23 cellular contexts compared by ENCODE assay signal in the genomic region with DNA sequence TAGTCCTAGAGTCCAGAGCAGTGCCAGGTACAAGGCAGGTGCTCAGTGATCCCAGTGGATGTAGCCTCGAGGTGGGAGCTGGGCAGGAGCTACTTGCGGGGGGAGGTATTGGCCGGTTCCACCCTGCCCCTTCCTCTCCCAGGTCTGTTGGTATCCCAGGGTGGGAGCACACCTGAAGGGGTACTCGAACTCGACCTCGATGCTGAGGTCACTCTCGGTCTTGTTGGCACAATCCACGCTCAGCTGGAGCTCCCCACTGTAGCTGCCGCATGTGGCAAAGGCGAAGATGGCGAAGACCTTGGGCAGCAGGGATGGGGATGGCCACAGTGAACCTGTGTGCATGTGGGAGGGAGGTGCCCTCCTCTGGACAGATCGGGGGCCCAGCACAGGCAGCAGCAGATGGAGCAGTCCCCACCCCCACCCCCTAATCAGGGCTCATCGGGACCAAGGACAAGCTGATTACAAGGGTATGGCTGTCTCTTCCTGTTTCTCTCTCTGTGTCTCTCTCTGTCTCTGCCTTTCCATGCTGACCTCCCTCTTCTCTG. TPM values are rescaled to one million over a fixed set of nuclear protein-coding genes. Genes with fewer than 3 reads are reported as not detected.
DNase-seq lines count a peak whose midpoint lies in the region; ATAC-seq, FAIRE-seq and TF ChIP-seq lines count a peak whose summit lies in the region.
"Had no signal": no experiment of that assay in that cellular context is flagged by ENCODE, and none has a peak within 500 bp of the region (broad histone marks: within the 10 kb centered on the region; RNA-seq: fewer than 3 reads in every experiment).

No MANE protein-coding gene starts in this region.

- in situ Hi-C loops in K562 (cut with MboI), result no loop called here

- no peak for TF ChIP-seq EP300 in K562 (IDR thresholded peaks at IDR 0.05; ENCODE audit: low read length)
- no peak for TF ChIP-seq EP300 in neural cell (conservative IDR thresholded peaks at IDR 0.05; ENCODE audit: poor library complexity, severe bottlenecking)

- no peak for ATAC-seq in natural killer cell treated with Interleukin-12 subunit alpha and Interleukin-12 subunit beta and Interleukin-15 and Interleukin-18, amount 100 ng/mL, for 72 hours
- ATAC-seq in natural killer cell (no peak), K562 (no peak), HG03342 (IDR thresholded peaks at IDR 0.05; ENCODE audit: unreplicated experiment) (no peak)
- ATAC-seq: A549 had no signal

- H3K27ac Mint-ChIP-seq in natural killer cell treated with Interleukin-12 subunit alpha and Interleukin-12 subunit beta and Interleukin-15 and Interleukin-18, amount 100 ng/mL, for 72 hours, result no peak overlapping the region
- H3K27ac Mint-ChIP-seq in natural killer cell (no peak overlapping the region), Calu3 (ENCODE audit: unreplicated experiment) (no peak overlapping the region)
- H3K27ac Mint-ChIP-seq: B cell, H9, HFFc6 had no signal

- peak overlapping the region; percentile 51; the same call in 1 of the 2 replicates for H2AFZ ChIP-seq in K562 (ENCODE audit: low read depth, low read length)
- no peak overlapping the region for H2AFZ ChIP-seq in neural cell (ENCODE audit: low read depth, low read length)

- no peaks in the 10 kb centered on the region for H3K9me2 ChIP-seq in neural cell (ENCODE audit: insufficient read depth, low read length)

- H3K36me3 ChIP-seq in K562 (ENCODE audit: control insufficient read depth, insufficient read depth, low read length), result no peaks in the 10 kb centered on the region
- H3K36me3 ChIP-seq in neural cell (ENCODE audit: insufficient read depth, low read length), result no peaks in the 10 kb centered on the region

- no peaks in the 10 kb centered on the region for H3K36me3 Mint-ChIP-seq in natural killer cell treated with Interleukin-12 subunit alpha and Interleukin-12 subunit beta and Interleukin-15 and Interleukin-18, amount 100 ng/mL, for 72 hours
- H3K36me3 Mint-ChIP-seq in natural killer cell, result no peaks in the 10 kb centered on the region
- H3K36me3 Mint-ChIP-seq in Calu3 (ENCODE audit: insufficient read depth, unreplicated experiment), result peaks cover 5% of the 10 kb centered on the region

- H3K9ac ChIP-seq in K562 (ENCODE audit: insufficient read depth in 1 of 2, low read depth in 2 of 2, low read length in 2 of 2), result peak overlapping the region in 1 of 2 experiments; percentile 49; a peak in 3 of 4 replicates
- peak overlapping the region; percentile 93 for H3K9ac ChIP-seq in neural cell (ENCODE audit: low read length)
- H3K9ac ChIP-seq: KMS-11 had no signal

- 52% methylated on average over 9 of the region's 13 CpGs for WGBS in K562 (ENCODE audit: insufficient coverage, low coverage, missing lambda C conversion rate)

- no TSS peak for BruUV-seq in K562 (replicated peaks; lab: Mats Ljungman, UMichigan)
- no TSS peak for BruUV-seq in Calu3 (replicated peaks; lab: Mats Ljungman, UMichigan)

- TF ChIP-seq RAD21 in K562 (CRISPR knock-in tag; conservative IDR thresholded peaks at IDR 0.05 in 1 of 2, IDR thresholded peaks at IDR 0.05 in 1 of 2), result no peak
- TF ChIP-seq RAD21 in neural cell (conservative IDR thresholded peaks at IDR 0.05), result no peak

- no peak for TF ChIP-seq POLR2A in K562 (conservative IDR thresholded peaks at IDR 0.05)

- no peaks in the 10 kb centered on the region for H3K9me3 Mint-ChIP-seq in natural killer cell treated with Interleukin-12 subunit alpha and Interleukin-12 subunit beta and Interleukin-15 and Interleukin-18, amount 100 ng/mL, for 72 hours
- no peaks in the 10 kb centered on the region for H3K9me3 Mint-ChIP-seq in natural killer cell
- no peaks in the 10 kb centered on the region for H3K9me3 Mint-ChIP-seq in Calu3 (ENCODE audit: low read depth, unreplicated experiment)
- H3K9me3 Mint-ChIP-seq: HFFc6 had no signal

- peaks cover 7 to 9% of the 10 kb centered on the region in 2 donors for H3K27me3 Mint-ChIP-seq in natural killer cell treated with Interleukin-12 subunit alpha and Interleukin-12 subunit beta and Interleukin-15 and Interleukin-18, amount 100 ng/mL, for 72 hours
- H3K27me3 Mint-ChIP-seq in natural killer cell (ENCODE audit: low read depth in 2 of 2) (no peaks in the 10 kb centered on the region), Calu3 (ENCODE audit: unreplicated experiment) (peaks cover 23% of the 10 kb centered on the region)
- H3K27me3 Mint-ChIP-seq: B cell had no signal

- peaks cover 20 to 23% of the 10 kb centered on the region in 2 donors for H3K4me1 Mint-ChIP-seq in natural killer cell treated with Interleukin-12 subunit alpha and Interleukin-12 subunit beta and Interleukin-15 and Interleukin-18, amount 100 ng/mL, for 72 hours (ENCODE audit: low read depth in 2 of 2)
- peaks cover 0 to 19% of the 10 kb centered on the region in 2 donors for H3K4me1 Mint-ChIP-seq in natural killer cell
- peaks cover 10% of the 10 kb centered on the region for H3K4me1 Mint-ChIP-seq in Calu3 (ENCODE audit: low read depth, unreplicated experiment)

- TF ChIP-seq CTCF in natural killer cell (IDR thresholded peaks at IDR 0.05) (no peak), K562 (IDR thresholded peaks at IDR 0.05 in 2 of 3, conservative IDR thresholded peaks at IDR 0.05 in 1 of 3; ENCODE audit: insufficient read depth in 2 of 3, low read depth in 1 of 3, low read length in 3 of 3) (no peak), neural cell (IDR thresholded peaks at IDR 0.05; ENCODE audit: poor library complexity, severe bottlenecking) (no peak), Calu3 (IDR thresholded peaks at IDR 0.05; ENCODE audit: unreplicated experiment) (no peak)

- intact Hi-C loops in natural killer cell (cut with micrococcal nuclease), result no loop called here
- intact Hi-C loops in K562 (cut with micrococcal nuclease), result no loop called here
- intact Hi-C loops in Calu3 (cut with micrococcal nuclease; ENCODE audit: unreplicated experiment), result loop anchor here (10.0 kb wide), 1 partner anchor 557 kb away; no protein-coding TSS in a partner anchor

- H3F3A ChIP-seq in neural cell (ENCODE audit: insufficient read depth, low read length, poor library complexity, severe bottlenecking), result no peaks in the 10 kb centered on the region

- H3K79me2 ChIP-seq in K562 (ENCODE audit: control insufficient read depth, insufficient read depth, low read length), result no peaks in the 10 kb centered on the region
- peaks cover 9% of the 10 kb centered on the region for H3K79me2 ChIP-seq in neural cell (replicated peaks; ENCODE audit: insufficient read depth, low read length)

- CTCF ChIA-PET in K562 (lab: Yijun Ruan, JAX; ENCODE audit: low intra/inter-chr PET ratio) (no interaction called here), Calu3 (lab: Charles Lee) (no interaction called here)

- H3K9me1 ChIP-seq in K562 (ENCODE audit: control insufficient read depth, insufficient read depth, low read length), result no peaks in the 10 kb centered on the region

- H3K4me2 ChIP-seq in K562 (ENCODE audit: insufficient read depth, low read length) (peak overlapping the region; percentile 49; the same call in 1 of the 2 replicates), neural cell (ENCODE audit: low read length) (peak overlapping the region; percentile 35)
- H3K4me2 ChIP-seq: A549, KMS-11 had no signal

- no peak overlapping the region for H3K4me3 ChIP-seq in K562
- H3K4me3 ChIP-seq in neural cell (ENCODE audit: low read length), result peak overlapping the region; percentile 81
- H3K4me3 ChIP-seq: A549 had no signal

- peak overlapping the region; percentile 31 for H3K4me3 Mint-ChIP-seq in natural killer cell treated with Interleukin-12 subunit alpha and Interleukin-12 subunit beta and Interleukin-15 and Interleukin-18, amount 100 ng/mL, for 72 hours
- H3K4me3 Mint-ChIP-seq in natural killer cell (no peak overlapping the region), Calu3 (ENCODE audit: low read depth, unreplicated experiment) (no peak overlapping the region)
- H3K4me3 Mint-ChIP-seq: HFFc6 had no signal

- H3K27ac ChIP-seq in K562 (ENCODE audit: extremely low read depth, low read depth, low read length) (no peak overlapping the region), neural cell (ENCODE audit: low read length) (no peak overlapping the region)
- H3K27ac ChIP-seq: A549, HL-60, KMS-11, RWPE1 had no signal

- POLR2A ChIA-PET in K562 (lab: Yijun Ruan, JAX), result interaction anchor here (0.6 to 0.8 kb wide), 2 partner anchors 17 to 23 kb away, joined by 3 to 5 read pairs; no protein-coding TSS in a partner anchor

- no peak for DNase-seq in natural killer cell treated with Interleukin-12 subunit alpha and Interleukin-12 subunit beta and Interleukin-15 and Interleukin-18, amount 100 ng/mL, for 72 hours (ENCODE audit: low spot score)
- DNase-seq in natural killer cell (no peak), K562 (ENCODE audit: extremely low read depth in 1 of 4, low spot score in 3 of 4) (no peak), Calu3 (no peak)
- no peak for DNase-seq in activated T-cell treated with anti-CD3 and anti-CD28 coated beads, Interleukin-2, amount 50 U/mL, for 1 hour
- DNase-seq: DMS79; H9; HFFc6; NCI-H1092 treated with DMSO at 0.1 percent for 48 hours; NCI-H1436 treated with DMSO at 0.1 percent for 48 hours; NCI-H2029; NCI-H2227 treated with DMSO at 0.1 percent for 48 hours; NCI-H510A; NK-92 treated with Interleukin-12 subunit alpha and Interleukin-12 subunit beta, amount 100 ng/mL, for 24 hours; SHP77 treated with DMSO at 0.1 percent for 48 hours had no signal

- H4K20me1 ChIP-seq in K562 (replicated peaks; ENCODE audit: control insufficient read depth, insufficient read depth, low read length) (no peaks in the 10 kb centered on the region), neural cell (ENCODE audit: insufficient read depth) (no peaks in the 10 kb centered on the region)

- H3K9me3 ChIP-seq in K562 (replicated peaks; ENCODE audit: control insufficient read depth, insufficient read depth, low read depth, low read length) (no peaks in the 10 kb centered on the region), neural cell (ENCODE audit: low read length) (no peaks in the 10 kb centered on the region)
- H3K9me3 ChIP-seq: A549 had no signal

- peaks cover 30 to 37% of the 10 kb centered on the region in 2 experiments; a peak in 4 of 5 replicates for H3K4me1 ChIP-seq in K562 (replicated peaks in 1 of 2; ENCODE audit: control insufficient read depth in 2 of 2, insufficient read depth in 2 of 2, low read length in 2 of 2)

- no peak for FAIRE-seq in K562 (lab: Jason Lieb, UNC)
- FAIRE-seq: A549 had no signal

- H3K27me3 ChIP-seq in K562 (ENCODE audit: control insufficient read depth in 2 of 2, insufficient read depth in 2 of 2, low read length in 2 of 2) (no peaks in the 10 kb centered on the region), neural cell (ENCODE audit: insufficient read depth, low read depth, low read length) (no peaks in the 10 kb centered on the region)

RNA-seq across cellular contexts. Expression of a gene that starts 2.4 kb away (rescaled TPM):
- total RNA-seq in natural killer cell treated with Interleukin-12 subunit alpha and Interleukin-12 subunit beta and Interleukin-15 and Interleukin-18, amount 100 ng/mL, for 72 hours, result 1 to 10 TPM in 1 of 2 donors, under 1 TPM in 1; 0.84 to 1.7 TPM
- total RNA-seq in natural killer cell, result 1 to 10 TPM in 1 of 3 donors, under 1 TPM in 2; 0.36 to 1.0 (median 0.80) TPM
- 4.8 and 8.4 TPM in 2 replicates for total RNA-seq in K562 (2011; cell fraction: chromatin; rRNA removed; ENCODE audit: low replicate concordance)
- 6.8 and 7.3 TPM in 2 replicates for total RNA-seq in K562 (2011; cell fraction: nucleolus; rRNA removed)
- total RNA-seq in K562 (2011; cell fraction: nucleoplasm; rRNA removed), result 6.0 and 10.6 TPM in 2 replicates
- total RNA-seq in K562 (2014; rRNA removed), result 3.4 and 3.9 TPM in 2 replicates
- 2.2 and 2.6 TPM in 2 replicates for total RNA-seq in K562 (2014; rRNA removed; fragmentation: Illumina TruSeq; extraction: Trizol)
- 1.5 and 1.6 TPM in 2 replicates for total RNA-seq in K562 (2015; rRNA removed; fragmentation: Illumina TruSeq; extraction: Trizol)
- 2.1 and 3.0 TPM in 2 replicates for total RNA-seq in K562 (2021)
- polyA plus RNA-seq in K562 (2011; rRNA removed), result 3.9 and 5.1 TPM in 2 replicates
- 5.7 and 10.1 TPM in 2 replicates for polyA plus RNA-seq in K562 (2011; cell fraction: cytosol; rRNA removed)
- 3.8 and 7.1 TPM in 2 replicates for polyA plus RNA-seq in K562 (2011; cell fraction: nucleus; rRNA removed)
- 1.8 and 4.5 TPM in 2 replicates for polyA plus RNA-seq in K562 (2012)
- 2.4 and 2.9 TPM in 2 replicates for polyA plus RNA-seq in K562 (2014; fragmentation: Illumina TruSeq; extraction: Trizol)
- under 1 TPM; 0.48 to 0.52 TPM for polyA plus RNA-seq in K562 (2014; fragmentation: Nextera tagmentation; extraction: Ambion mirVana)
- 3.6 and 4.3 TPM in 2 replicates for polyA plus RNA-seq in K562 (2014; rRNA removed)
- 1.6 and 3.3 TPM in 2 replicates for polyA minus RNA-seq in K562 (2011; rRNA and poly(A)+ RNA removed)
- polyA minus RNA-seq in K562 (2011; cell fraction: cytosol; rRNA and poly(A)+ RNA removed), result 1.3 and 4.0 TPM in 2 replicates
- 3.8 and 4.0 TPM in 2 replicates for polyA minus RNA-seq in K562 (2011; cell fraction: nucleus; rRNA and poly(A)+ RNA removed)
- polyA plus RNA-seq in neural cell, result 240 and 281 TPM in 2 replicates
- polyA minus RNA-seq in neural cell, result 149 and 163 TPM in 2 replicates
- total RNA-seq in Calu3 (2022), result 1.9 and 2.7 TPM in 2 replicates

RNA-seq across cellular contexts. Expression of a gene that starts 11.4 kb away (rescaled TPM):
- 10 to 100 TPM; 13.1 to 16.0 TPM for total RNA-seq in natural killer cell treated with Interleukin-12 subunit alpha and Interleukin-12 subunit beta and Interleukin-15 and Interleukin-18, amount 100 ng/mL, for 72 hours
- total RNA-seq in natural killer cell, result 1 to 10 TPM; 6.2 to 7.9 (median 6.3) TPM
- 44.7 and 103 TPM in 2 replicates for total RNA-seq in K562 (2011; cell fraction: chromatin; rRNA removed; ENCODE audit: low replicate concordance)
- total RNA-seq in K562 (2011; cell fraction: nucleolus; rRNA removed), result 65.1 and 65.2 TPM in 2 replicates
- 41.5 and 44.2 TPM in 2 replicates for total RNA-seq in K562 (2011; cell fraction: nucleoplasm; rRNA removed)
- total RNA-seq in K562 (2014; rRNA removed), result 24.7 and 26.8 TPM in 2 replicates
- 6.8 and 8.7 TPM in 2 replicates for total RNA-seq in K562 (2014; rRNA removed; fragmentation: Illumina TruSeq; extraction: Trizol)
- total RNA-seq in K562 (2015; rRNA removed; fragmentation: Illumina TruSeq; extraction: Trizol), result 10.2 and 11.2 TPM in 2 replicates
- 43.8 and 44.3 TPM in 2 replicates for total RNA-seq in K562 (2021)
- polyA plus RNA-seq in K562 (2011; rRNA removed), result 14.0 and 22.0 TPM in 2 replicates
- polyA plus RNA-seq in K562 (2011; cell fraction: cytosol; rRNA removed), result 13.3 and 26.4 TPM in 2 replicates
- polyA plus RNA-seq in K562 (2011; cell fraction: nucleus; rRNA removed), result 49.4 and 83.5 TPM in 2 replicates
- polyA plus RNA-seq in K562 (2012), result 28.6 and 29.5 TPM in 2 replicates
- polyA plus RNA-seq in K562 (2014; fragmentation: Illumina TruSeq; extraction: Trizol), result 19.1 and 19.4 TPM in 2 replicates
- 1 to 10 TPM; 1.1 to 1.4 TPM for polyA plus RNA-seq in K562 (2014; fragmentation: Nextera tagmentation; extraction: Ambion mirVana)
- 23.7 and 32.8 TPM in 2 replicates for polyA plus RNA-seq in K562 (2014; rRNA removed)
- polyA minus RNA-seq in K562 (2011; rRNA and poly(A)+ RNA removed), result 10.3 and 12.1 TPM in 2 replicates
- polyA minus RNA-seq in K562 (2011; cell fraction: cytosol; rRNA and poly(A)+ RNA removed), result 30.0 and 34.3 TPM in 2 replicates
- 18.0 and 18.3 TPM in 2 replicates for polyA minus RNA-seq in K562 (2011; cell fraction: nucleus; rRNA and poly(A)+ RNA removed)
- polyA plus RNA-seq in neural cell, result 0.45 TPM in 1 of 2 replicates, not detected in the other
- polyA minus RNA-seq in neural cell, result not detected in 2 replicates
- total RNA-seq in Calu3 (2022), result 22.3 and 24.3 TPM in 2 replicates

RNA-seq across cellular contexts. Expression of a gene that starts 25.9 kb away (rescaled TPM):
- total RNA-seq in natural killer cell treated with Interleukin-12 subunit alpha and Interleukin-12 subunit beta and Interleukin-15 and Interleukin-18, amount 100 ng/mL, for 72 hours, result 10 to 100 TPM; 50.6 to 54.0 TPM
- total RNA-seq in natural killer cell (10 to 100 TPM; 29.3 to 69.7 (median 34.8) TPM), K562 (2014; rRNA removed) (34.7 and 55.2 TPM in 2 replicates), K562 (2014; rRNA removed; fragmentation: Illumina TruSeq; extraction: Trizol) (65.1 and 67.8 TPM in 2 replicates), K562 (2015; rRNA removed; fragmentation: Illumina TruSeq; extraction: Trizol) (70.4 and 73.0 TPM in 2 replicates), K562 (2021) (106 and 112 TPM in 2 replicates), Calu3 (2022) (222 and 273 TPM in 2 replicates)
- 74.1 and 122 TPM in 2 replicates for total RNA-seq in K562 (2011; cell fraction: chromatin; rRNA removed; ENCODE audit: low replicate concordance)
- total RNA-seq in K562 (2011; cell fraction: nucleolus; rRNA removed), result 138 and 180 TPM in 2 replicates
- total RNA-seq in K562 (2011; cell fraction: nucleoplasm; rRNA removed), result 178 and 233 TPM in 2 replicates
- polyA plus RNA-seq in K562 (2011; rRNA removed) (169 and 175 TPM in 2 replicates), K562 (2014; fragmentation: Illumina TruSeq; extraction: Trizol) (199 and 236 TPM in 2 replicates), K562 (2014; fragmentation: Nextera tagmentation; extraction: Ambion mirVana) (100 to 1,000 TPM; 117 to 208 TPM), K562 (2014; rRNA removed) (63.0 and 96.3 TPM in 2 replicates), neural cell (not detected in 2 replicates)
- 367 and 379 TPM in 2 replicates for polyA plus RNA-seq in K562 (2011; cell fraction: cytosol; rRNA removed)
- polyA plus RNA-seq in K562 (2011; cell fraction: nucleus; rRNA removed), result 76.0 and 82.2 TPM in 2 replicates
- 170 and 356 TPM in 2 replicates for polyA plus RNA-seq in K562 (2012)
- 88.3 and 104 TPM in 2 replicates for polyA minus RNA-seq in K562 (2011; rRNA and poly(A)+ RNA removed)
- 55.9 and 80.5 TPM in 2 replicates for polyA minus RNA-seq in K562 (2011; cell fraction: cytosol; rRNA and poly(A)+ RNA removed)
- polyA minus RNA-seq in K562 (2011; cell fraction: nucleus; rRNA and poly(A)+ RNA removed), result 8.6 and 18.3 TPM in 2 replicates
- not detected in 2 replicates for polyA minus RNA-seq in neural cell

RNA-seq across cellular contexts. Expression of a gene that starts 35.1 kb away (rescaled TPM):
- 1 to 10 TPM; 1.2 to 1.3 TPM for total RNA-seq in natural killer cell treated with Interleukin-12 subunit alpha and Interleukin-12 subunit beta and Interleukin-15 and Interleukin-18, amount 100 ng/mL, for 72 hours
- total RNA-seq in natural killer cell (1 to 10 TPM in 2 of 3 donors, under 1 TPM in 1; 1.00 to 1.7 (median 1.2) TPM), K562 (2014; rRNA removed) (2.5 and 3.5 TPM in 2 replicates), K562 (2014; rRNA removed; fragmentation: Illumina TruSeq; extraction: Trizol) (0.32 and 0.33 TPM in 2 replicates), K562 (2015; rRNA removed; fragmentation: Illumina TruSeq; extraction: Trizol) (0.47 and 0.79 TPM in 2 replicates), K562 (2021) (2.2 and 2.4 TPM in 2 replicates), Calu3 (2022) (13.9 and 16.6 TPM in 2 replicates)
- total RNA-seq in K562 (2011; cell fraction: chromatin; rRNA removed; ENCODE audit: low replicate concordance), result 3.0 TPM in 2 replicates
- 1.8 and 2.7 TPM in 2 replicates for total RNA-seq in K562 (2011; cell fraction: nucleolus; rRNA removed)
- 2.5 and 4.6 TPM in 2 replicates for total RNA-seq in K562 (2011; cell fraction: nucleoplasm; rRNA removed)
- polyA plus RNA-seq in K562 (2011; rRNA removed) (0.78 and 1.6 TPM in 2 replicates), K562 (2014; fragmentation: Illumina TruSeq; extraction: Trizol) (0.28 and 1.2 TPM in 2 replicates), K562 (2014; fragmentation: Nextera tagmentation; extraction: Ambion mirVana) (under 1 TPM; 0.08 to 0.22 TPM), K562 (2014; rRNA removed) (1.4 and 1.9 TPM in 2 replicates), neural cell (4.2 and 12.2 TPM in 2 replicates)
- polyA plus RNA-seq in K562 (2011; cell fraction: cytosol; rRNA removed), result 2.6 and 4.7 TPM in 2 replicates
- polyA plus RNA-seq in K562 (2011; cell fraction: nucleus; rRNA removed), result 2.2 and 4.1 TPM in 2 replicates
- 1.1 and 1.7 TPM in 2 replicates for polyA plus RNA-seq in K562 (2012)
- 0.91 and 1.2 TPM in 2 replicates for polyA minus RNA-seq in K562 (2011; rRNA and poly(A)+ RNA removed)
- 1.0 and 2.2 TPM in 2 replicates for polyA minus RNA-seq in K562 (2011; cell fraction: cytosol; rRNA and poly(A)+ RNA removed)
- 2.2 and 2.7 TPM in 2 replicates for polyA minus RNA-seq in K562 (2011; cell fraction: nucleus; rRNA and poly(A)+ RNA removed)
- 0.97 and 2.2 TPM in 2 replicates for polyA minus RNA-seq in neural cell
- total RNA-seq: HT1080 had no signal

RNA-seq across cellular contexts. Expression of a gene that starts 35.5 kb away (rescaled TPM):
- under 1 TPM in 1 of 2 donors, not detected in 1; 0.14 TPM for total RNA-seq in natural killer cell treated with Interleukin-12 subunit alpha and Interleukin-12 subunit beta and Interleukin-15 and Interleukin-18, amount 100 ng/mL, for 72 hours
- 1 to 10 TPM in 1 of 3 donors, under 1 TPM in 2; 0.48 to 1.1 (median 0.66) TPM for total RNA-seq in natural killer cell
- total RNA-seq in K562 (2011; cell fraction: chromatin; rRNA removed; ENCODE audit: low replicate concordance), result 2.0 TPM in 2 replicates
- 0.79 and 0.83 TPM in 2 replicates for total RNA-seq in K562 (2011; cell fraction: nucleolus; rRNA removed)
- 0.84 and 1.7 TPM in 2 replicates for total RNA-seq in K562 (2011; cell fraction: nucleoplasm; rRNA removed)
- total RNA-seq in K562 (2014; rRNA removed), result under 0.01 TPM in 1 of 2 replicates, not detected in the other
- total RNA-seq in K562 (2014; rRNA removed; fragmentation: Illumina TruSeq; extraction: Trizol), result not detected in 2 replicates
- not detected in 2 replicates for total RNA-seq in K562 (2015; rRNA removed; fragmentation: Illumina TruSeq; extraction: Trizol)
- 0.04 TPM in 2 replicates for total RNA-seq in K562 (2021)
- 0.13 and 0.37 TPM in 2 replicates for polyA plus RNA-seq in K562 (2011; rRNA removed)
- polyA plus RNA-seq in K562 (2011; cell fraction: cytosol; rRNA removed), result 0.10 and 0.22 TPM in 2 replicates
- polyA plus RNA-seq in K562 (2011; cell fraction: nucleus; rRNA removed), result 1.5 and 1.9 TPM in 2 replicates
- 0.10 and 0.36 TPM in 2 replicates for polyA plus RNA-seq in K562 (2012)
- 0.01 and 0.03 TPM in 2 replicates for polyA plus RNA-seq in K562 (2014; fragmentation: Illumina TruSeq; extraction: Trizol)
- polyA plus RNA-seq in K562 (2014; fragmentation: Nextera tagmentation; extraction: Ambion mirVana), result under 1 TPM in 1 of 2 experiments, not detected in 1; 0.01 TPM
- 0.15 and 0.41 TPM in 2 replicates for polyA plus RNA-seq in K562 (2014; rRNA removed)
- polyA minus RNA-seq in K562 (2011; rRNA and poly(A)+ RNA removed), result 0.04 and 0.06 TPM in 2 replicates
- polyA minus RNA-seq in K562 (2011; cell fraction: cytosol; rRNA and poly(A)+ RNA removed), result not detected in 2 replicates
- polyA minus RNA-seq in K562 (2011; cell fraction: nucleus; rRNA and poly(A)+ RNA removed), result 0.27 and 0.56 TPM in 2 replicates
- polyA plus RNA-seq in neural cell, result not detected in 2 replicates
- polyA minus RNA-seq in neural cell, result not detected in 2 replicates
- total RNA-seq in Calu3 (2022), result not detected in 2 replicates
- total RNA-seq: HFFc6, HT1080 had no signal
- polyA plus RNA-seq: A549 had no signal
